Comparison of ENCODE assay signal across 24 cellular contexts in the genomic region with DNA sequence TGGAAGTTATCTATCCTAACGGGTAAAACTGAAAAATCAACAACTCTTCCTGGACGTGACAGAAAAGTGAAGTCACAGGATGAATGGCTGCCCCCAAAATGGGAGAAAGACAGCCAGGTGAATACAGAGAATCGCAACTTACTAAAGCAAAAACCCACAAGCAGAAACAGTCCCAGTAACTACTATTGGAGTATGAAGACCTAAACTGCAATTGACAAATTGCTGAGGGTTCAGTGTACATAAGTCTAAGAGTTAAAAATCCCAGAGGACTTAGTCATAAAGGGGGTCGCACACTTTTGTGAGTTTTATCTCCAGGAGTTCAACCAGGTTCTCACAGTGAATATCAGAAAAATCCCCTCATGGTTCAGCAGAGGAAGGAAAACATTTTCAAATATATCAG. TPM values are rescaled to one million over a fixed set of nuclear protein-coding genes. Genes with fewer than 3 reads are reported as not detected.
A peak's percentile ranks its signal among the peaks of the same experiment; 100 is the strongest.
DNase-seq lines count a peak whose midpoint lies in the region; ATAC-seq and TF ChIP-seq lines count a peak whose summit lies in the region.
"Had no signal": no experiment of that assay in that cellular context is flagged by ENCODE, and none has a peak within 500 bp of the region (broad histone marks: within the 10 kb centered on the region; RNA-seq: fewer than 3 reads in every experiment).

No MANE protein-coding gene starts in this region.

- TF ChIP-seq CTCF in heart left ventricle (IDR thresholded peaks at IDR 0.05) (no peak), ascending aorta (IDR thresholded peaks at IDR 0.05) (no peak), lung (IDR thresholded peaks at IDR 0.05; ENCODE audit: control extremely low read depth, extremely low read depth) (no peak), uterus (IDR thresholded peaks at IDR 0.05) (no peak)

- TF ChIP-seq POLR2A in heart left ventricle (IDR thresholded peaks at IDR 0.05) (no peak), uterus (IDR thresholded peaks at IDR 0.05) (no peak)

- no peak for DNase-seq in heart left ventricle
- no peak for DNase-seq in left cardiac atrium
- no peak for DNase-seq in ascending aorta (ENCODE audit: low spot score in 2 of 2)
- DNase-seq in lung (ENCODE audit: low spot score): no peak
- DNase-seq in uterus: no peak
- DNase-seq in activated gamma-delta T cell (lab: John Stamatoyannopoulos, UW): no peak
- no peak for DNase-seq in activated effector memory CD4-positive, alpha-beta T cell treated with Interleukin-2 at 50 U/mL for 16 hours
- no peak for DNase-seq in HK-2 (ENCODE audit: unreplicated experiment)
- DNase-seq: 8988T; activated CD4-positive, alpha-beta T cell treated with anti-CD3 and anti-CD28 coated beads, Interleukin-2, amount 10 ng/mL, durations not matched to agents 24 days and 14 days; activated CD8-positive, alpha-beta memory T cell treated with anti-CD3 and anti-CD28 coated beads, Interleukin-2, amount 10 ng/mL, durations not matched to agents 7 days and 5 days; foreskin keratinocyte; HFFc6; kidney; MG63; midbrain; NCI-H1694; NCI-H2171 treated with DMSO at 0.1 percent for 48 hours; stimulated activated CD4-positive, alpha-beta T cell treated with anti-CD3 and anti-CD28 coated beads, Interleukin-4, amount 100 ng/mL, for 24 hours; stomach had no signal

- H3K27me3 ChIP-seq in heart left ventricle: no peaks in the 10 kb centered on the region
- no peaks in the 10 kb centered on the region for H3K27me3 ChIP-seq in ascending aorta
- no peaks in the 10 kb centered on the region for H3K27me3 ChIP-seq in lung (ENCODE audit: control insufficient read depth, insufficient read depth)
- H3K27me3 ChIP-seq in uterus: no peaks in the 10 kb centered on the region
- H3K27me3 ChIP-seq: foreskin keratinocyte, MG63, stomach had no signal

- H3K4me3 ChIP-seq in heart left ventricle (no peak overlapping the region), ascending aorta (no peak overlapping the region), lung (no peak overlapping the region), uterus (no peak overlapping the region)
- H3K4me3 ChIP-seq: MG63, prostate gland, stomach had no signal

- intact Hi-C loops in heart left ventricle (cut with DNase I) (loop anchor here in 1 of 10 donors (10.0 kb wide), 1 partner anchor 152 kb away; no protein-coding TSS in a partner anchor), left cardiac atrium (cut with DNase I) (no loop called here), ascending aorta (cut with DNase I) (loop anchor here (10.0 kb wide), 2 partner anchors 152 to 1552 kb away; no protein-coding TSS in a partner anchor), uterus (cut with DNase I; ENCODE audit: low total_unique reads) (no loop called here)

- WGBS in heart left ventricle, 4 donors: 63 to 78% (median 66%) methylated on average over 4 of the region's 4 CpGs
- 82 to 89% methylated on average over 4 of the region's 4 CpGs for WGBS in lung, 2 donors

- H3K36me3 ChIP-seq in heart left ventricle (no peaks in the 10 kb centered on the region), ascending aorta (no peaks in the 10 kb centered on the region), lung (ENCODE audit: control insufficient read depth in 2 of 2, insufficient read depth in 2 of 2, low read length in 2 of 2) (no peaks in the 10 kb centered on the region), uterus (no peaks in the 10 kb centered on the region)
- H3K36me3 ChIP-seq: MG63, prostate gland, stomach had no signal

- peaks cover 0 to 17% (median 0%) of the 10 kb centered on the region in 12 donors for H3K9me3 ChIP-seq in heart left ventricle
- peaks cover 0 to 12% of the 10 kb centered on the region in 2 donors for H3K9me3 ChIP-seq in ascending aorta
- no peaks in the 10 kb centered on the region for H3K9me3 ChIP-seq in lung (ENCODE audit: control insufficient read depth in 2 of 2, insufficient read depth in 1 of 2, low read length in 1 of 2)
- H3K9me3 ChIP-seq in uterus: no peaks in the 10 kb centered on the region
- H3K9me3 ChIP-seq: prostate gland had no signal

- ATAC-seq in heart left ventricle (no peak), left cardiac atrium (no peak), lung (ENCODE audit: insufficient read depth, low FRiP score) (no peak)
- ATAC-seq: activated CD8-positive, alpha-beta memory T cell treated with anti-CD3 and anti-CD28 coated beads, Interleukin-2, amount 10 ng/mL, durations not matched to agents 7 days and 5 days; activated T-helper 17 cell treated with anti-CD3 and anti-CD28 coated beads, Interleukin-2, amount 50 U/mL, for 72 hours; foreskin keratinocyte had no signal

- H3K4me1 ChIP-seq in heart left ventricle: peaks cover 0 to 32% (median 15%) of the 10 kb centered on the region in 12 donors
- H3K4me1 ChIP-seq in ascending aorta: peaks cover 3 to 22% of the 10 kb centered on the region in 2 donors
- peaks cover 0 to 9% of the 10 kb centered on the region in 2 donors for H3K4me1 ChIP-seq in lung (ENCODE audit: control insufficient read depth in 2 of 2, insufficient read depth in 2 of 2, low read length in 2 of 2)
- peaks cover 0 to 3% of the 10 kb centered on the region in 2 donors for H3K4me1 ChIP-seq in uterus
- H3K4me1 ChIP-seq: foreskin keratinocyte, prostate gland had no signal

- H3K27ac ChIP-seq in heart left ventricle (peak overlapping the region; percentile 1 to 73 (median 52)), ascending aorta (peak overlapping the region; percentile 64 to 74), lung (ENCODE audit: low read depth in 1 of 2, low read length in 1 of 2) (peak overlapping the region; percentile 14 to 66), uterus (peak overlapping the region; percentile 50 to 56)
- H3K27ac ChIP-seq: foreskin keratinocyte, HL-60, prostate gland had no signal

RNA-seq across cellular contexts. Expression of gene IMPG2, which starts 56.8 kb away (rescaled TPM):
- total RNA-seq in heart left ventricle: under 1 TPM; 0.16 to 0.41 (median 0.20) TPM
- under 1 TPM in 1 of 2 donors, not detected in 1; 0.06 TPM for polyA plus RNA-seq in heart left ventricle
- under 1 TPM; 0.18 to 0.31 TPM for total RNA-seq in left cardiac atrium
- 0.11 TPM for total RNA-seq in ascending aorta
- under 1 TPM; 0.15 to 0.54 TPM for total RNA-seq in lung
- under 1 TPM; 0.04 to 0.05 TPM for polyA plus RNA-seq in lung
- 1 to 10 TPM in 1 of 4 donors, under 1 TPM in 2, not detected in 1; under 0.01 to 2.6 (median 0.70) TPM for total RNA-seq in uterus
- total RNA-seq: Daoy had no signal
